In the genomic region with DNA sequence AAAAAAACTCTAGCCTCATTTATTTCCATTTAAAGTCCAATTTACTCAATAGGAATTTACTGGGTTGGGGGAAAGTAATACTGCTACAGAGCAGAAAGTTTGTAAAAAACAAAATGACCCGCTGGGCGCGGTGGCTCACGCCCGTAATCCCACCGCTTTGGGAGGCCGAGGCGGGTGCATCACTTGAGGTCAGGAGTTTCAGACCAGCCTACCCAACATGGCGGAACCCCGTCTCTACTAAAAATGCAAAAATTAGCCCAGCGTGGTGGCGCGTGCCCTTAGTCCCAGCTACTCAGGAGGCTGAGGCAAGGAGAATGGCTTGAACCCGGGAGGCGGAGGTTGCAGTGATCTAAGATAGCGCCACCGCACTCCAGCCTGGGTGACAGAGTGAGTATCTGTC, we compare ENCODE assay signal across 7 cellular contexts.
"Had no signal": no experiment of that assay in that cellular context is flagged by ENCODE, and none has a peak within 500 bp of the region (broad histone marks: within the 10 kb centered on the region; RNA-seq: fewer than 3 reads in every experiment).

No MANE protein-coding gene starts in this region.

- ATAC-seq: HepG2 had no signal

- H3K27ac ChIP-seq: HL-60, KMS-11 had no signal

- DNase-seq: IMR-90, KBM-7, KG1 had no signal

- H3K9ac ChIP-seq: KMS-11 had no signal

- H3K4me2 ChIP-seq: KMS-11 had no signal

- FAIRE-seq: HepG2, HTR-8/SVneo had no signal
